ENCODE assay signal across 9 cellular contexts in the genomic region with DNA sequence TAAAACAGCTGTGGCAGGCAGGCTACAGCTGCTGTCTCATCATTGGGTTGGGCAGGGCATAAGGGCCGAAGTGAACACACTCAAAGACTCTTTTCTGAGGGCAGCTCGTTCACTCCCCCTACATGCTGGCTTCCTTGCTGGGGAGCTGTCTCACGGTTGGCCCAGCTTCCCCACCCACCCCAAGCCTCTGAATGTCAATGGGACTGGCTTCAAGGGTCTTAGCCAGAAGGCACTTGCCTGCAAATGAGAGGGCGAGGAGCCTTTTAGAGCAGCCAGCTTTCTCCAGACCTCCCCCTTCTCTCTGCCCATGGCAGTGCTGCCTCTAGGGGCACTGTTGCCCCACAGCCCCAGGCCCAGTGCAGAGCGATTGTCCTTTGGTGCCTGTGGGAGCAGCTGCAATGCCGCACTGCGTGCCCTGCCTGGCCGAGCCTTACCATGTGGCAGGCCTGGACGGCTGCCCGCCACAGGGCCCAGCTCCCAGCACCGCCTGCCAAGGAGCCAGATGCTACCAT.
DNase-seq lines count a peak whose midpoint lies in the region; ATAC-seq and TF ChIP-seq lines count a peak whose summit lies in the region.
"Had no signal": no experiment of that assay in that cellular context is flagged by ENCODE, and none has a peak within 500 bp of the region (broad histone marks: within the 10 kb centered on the region; RNA-seq: fewer than 3 reads in every experiment).

No MANE protein-coding gene starts in this region.

- H3K4me1 Mint-ChIP-seq in activated CD4-positive, alpha-beta T cell treated with anti-CD3 and anti-CD28 coated beads for 36 hours: no peaks in the 10 kb centered on the region
- H3K4me1 Mint-ChIP-seq in activated CD4-positive, alpha-beta T cell treated with anti-CD3 and anti-CD28 coated beads, Interleukin-2, amount 10 ng/mL, durations not matched to agents 7 days and 5 days: no peaks in the 10 kb centered on the region
- no peaks in the 10 kb centered on the region for H3K4me1 Mint-ChIP-seq in activated CD8-positive, alpha-beta T cell treated with anti-CD3 and anti-CD28 coated beads, Interleukin-2, amount 10 ng/mL, durations not matched to agents 7 days and 5 days (ENCODE audit: low read depth)

- H3K4me3 Mint-ChIP-seq in activated CD4-positive, alpha-beta T cell treated with anti-CD3 and anti-CD28 coated beads for 36 hours: no peak overlapping the region
- no peak overlapping the region for H3K4me3 Mint-ChIP-seq in activated CD4-positive, alpha-beta T cell treated with anti-CD3 and anti-CD28 coated beads, Interleukin-2, amount 10 ng/mL, durations not matched to agents 7 days and 5 days
- H3K4me3 Mint-ChIP-seq in activated CD8-positive, alpha-beta T cell treated with anti-CD3 and anti-CD28 coated beads, Interleukin-2, amount 10 ng/mL, durations not matched to agents 7 days and 5 days: no peak overlapping the region
- H3K4me3 Mint-ChIP-seq: activated naive CD8-positive, alpha-beta T cell had no signal

- H3K9me3 Mint-ChIP-seq in activated CD4-positive, alpha-beta T cell treated with anti-CD3 and anti-CD28 coated beads for 36 hours (ENCODE audit: low read depth): no peaks in the 10 kb centered on the region
- H3K9me3 Mint-ChIP-seq in activated CD4-positive, alpha-beta T cell treated with anti-CD3 and anti-CD28 coated beads, Interleukin-2, amount 10 ng/mL, durations not matched to agents 7 days and 5 days: no peaks in the 10 kb centered on the region
- H3K9me3 Mint-ChIP-seq in activated CD8-positive, alpha-beta T cell treated with anti-CD3 and anti-CD28 coated beads, Interleukin-2, amount 10 ng/mL, durations not matched to agents 7 days and 5 days (ENCODE audit: insufficient read depth): no peaks in the 10 kb centered on the region

- POLR2A ChIA-PET in activated CD4-positive, alpha-beta T cell treated with anti-CD3 and anti-CD28 coated beads for 36 hours (lab: Charles Lee): no interaction called here
- POLR2A ChIA-PET in activated CD4-positive, alpha-beta T cell treated with anti-CD3 and anti-CD28 coated beads, Interleukin-2, amount 10 ng/mL, durations not matched to agents 7 days and 5 days (lab: Charles Lee): no interaction called here
- POLR2A ChIA-PET in activated CD8-positive, alpha-beta T cell treated with anti-CD3 and anti-CD28 coated beads, Interleukin-2, amount 10 ng/mL, durations not matched to agents 7 days and 5 days (lab: Charles Lee): no interaction called here

- no peaks in the 10 kb centered on the region for H3K4me1 ChIP-seq in cardiac muscle cell (ENCODE audit: low read depth)
- no peaks in the 10 kb centered on the region for H3K4me1 ChIP-seq in prostate gland (replicated peaks)

- H3K27ac ChIP-seq in cardiac muscle cell: no peak overlapping the region
- H3K27ac ChIP-seq in prostate gland: no peak overlapping the region

- DNase-seq in activated CD4-positive, alpha-beta T cell treated with anti-CD3 and anti-CD28 coated beads for 36 hours: peak; percentile 42
- DNase-seq in activated CD4-positive, alpha-beta T cell treated with anti-CD3 and anti-CD28 coated beads, Interleukin-2, amount 10 ng/mL, durations not matched to agents 7 days and 5 days: no peak
- DNase-seq in LNCaP clone FGC (ENCODE audit: low read depth): no peak
- DNase-seq in activated CD8-positive, alpha-beta T cell treated with anti-CD3 and anti-CD28 coated beads, Interleukin-2, amount 10 ng/mL, durations not matched to agents 7 days and 5 days: no peak
- DNase-seq in cardiac muscle cell (ENCODE audit: low read depth in 1 of 2, low spot score in 1 of 2): peak; percentile 42 to 76
- DNase-seq in prostate gland (ENCODE audit: low spot score): peak; percentile 25

- no peaks in the 10 kb centered on the region for H3K36me3 ChIP-seq in cardiac muscle cell
- no peaks in the 10 kb centered on the region for H3K36me3 ChIP-seq in prostate gland

- ATAC-seq in activated CD4-positive, alpha-beta T cell treated with anti-CD3 and anti-CD28 coated beads for 36 hours: no peak
- ATAC-seq in activated CD8-positive, alpha-beta T cell treated with anti-CD3 and anti-CD28 coated beads, Interleukin-2, amount 10 ng/mL, durations not matched to agents 7 days and 5 days: peak; percentile 51
- ATAC-seq in HG02870 (IDR thresholded peaks at IDR 0.05; ENCODE audit: unreplicated experiment): no peak
- no peak for ATAC-seq in GM21529 (IDR thresholded peaks at IDR 0.05; ENCODE audit: unreplicated experiment)

- WGBS in prostate gland: 28% methylated on average over 11 of the region's 11 CpGs

- CTCF ChIA-PET in activated CD4-positive, alpha-beta T cell treated with anti-CD3 and anti-CD28 coated beads for 36 hours (lab: Charles Lee): interaction anchor here (0.6 to 2.2 kb wide), 6 partner anchors 9 to 1017 kb away, joined by 3 to 5 read pairs (median 4); no protein-coding TSS in a partner anchor
- CTCF ChIA-PET in activated CD4-positive, alpha-beta T cell treated with anti-CD3 and anti-CD28 coated beads, Interleukin-2, amount 10 ng/mL, durations not matched to agents 7 days and 5 days (lab: Charles Lee): interaction anchor here (1.1 to 1.7 kb wide), 3 partner anchors 9 to 584 kb away, joined by 3 to 4 read pairs (median 3); no protein-coding TSS in a partner anchor
- CTCF ChIA-PET in activated CD8-positive, alpha-beta T cell treated with anti-CD3 and anti-CD28 coated beads, Interleukin-2, amount 10 ng/mL, durations not matched to agents 7 days and 5 days (lab: Charles Lee): interaction anchor here (1.1 to 1.3 kb wide), 3 partner anchors 10 to 15 kb away, joined by 3 to 4 read pairs (median 3); no protein-coding TSS in a partner anchor

- H3K9me3 ChIP-seq in cardiac muscle cell (ENCODE audit: low read depth) (no peaks in the 10 kb centered on the region), prostate gland (no peaks in the 10 kb centered on the region)

- H3K36me3 Mint-ChIP-seq in activated CD4-positive, alpha-beta T cell treated with anti-CD3 and anti-CD28 coated beads for 36 hours (ENCODE audit: low read depth): no peaks in the 10 kb centered on the region
- no peaks in the 10 kb centered on the region for H3K36me3 Mint-ChIP-seq in activated CD4-positive, alpha-beta T cell treated with anti-CD3 and anti-CD28 coated beads, Interleukin-2, amount 10 ng/mL, durations not matched to agents 7 days and 5 days (ENCODE audit: low read depth)
- H3K36me3 Mint-ChIP-seq in activated CD8-positive, alpha-beta T cell treated with anti-CD3 and anti-CD28 coated beads, Interleukin-2, amount 10 ng/mL, durations not matched to agents 7 days and 5 days (ENCODE audit: low read depth): no peaks in the 10 kb centered on the region
- H3K36me3 Mint-ChIP-seq: activated naive CD8-positive, alpha-beta T cell had no signal

- no peak overlapping the region for H3K27ac Mint-ChIP-seq in activated CD4-positive, alpha-beta T cell treated with anti-CD3 and anti-CD28 coated beads for 36 hours
- no peak overlapping the region for H3K27ac Mint-ChIP-seq in activated CD4-positive, alpha-beta T cell treated with anti-CD3 and anti-CD28 coated beads, Interleukin-2, amount 10 ng/mL, durations not matched to agents 7 days and 5 days
- no peak overlapping the region for H3K27ac Mint-ChIP-seq in activated CD8-positive, alpha-beta T cell treated with anti-CD3 and anti-CD28 coated beads, Interleukin-2, amount 10 ng/mL, durations not matched to agents 7 days and 5 days
- H3K27ac Mint-ChIP-seq: activated naive CD8-positive, alpha-beta T cell had no signal

- peaks cover 13% of the 10 kb centered on the region for H3K27me3 Mint-ChIP-seq in activated CD4-positive, alpha-beta T cell treated with anti-CD3 and anti-CD28 coated beads for 36 hours
- peaks cover 5% of the 10 kb centered on the region for H3K27me3 Mint-ChIP-seq in activated CD4-positive, alpha-beta T cell treated with anti-CD3 and anti-CD28 coated beads, Interleukin-2, amount 10 ng/mL, durations not matched to agents 7 days and 5 days
- H3K27me3 Mint-ChIP-seq in activated CD8-positive, alpha-beta T cell treated with anti-CD3 and anti-CD28 coated beads, Interleukin-2, amount 10 ng/mL, durations not matched to agents 7 days and 5 days (ENCODE audit: low read depth): peaks cover 14% of the 10 kb centered on the region

- H3K27me3 ChIP-seq in cardiac muscle cell: no peaks in the 10 kb centered on the region
- H3K27me3 ChIP-seq in prostate gland (replicated peaks; ENCODE audit: insufficient read depth): no peaks in the 10 kb centered on the region

- H3K4me3 ChIP-seq in LNCaP clone FGC (ENCODE audit: low read depth, low read length) (no peak overlapping the region), cardiac muscle cell (no peak overlapping the region), prostate gland (no peak overlapping the region)

- intact Hi-C loops in activated CD4-positive, alpha-beta T cell treated with anti-CD3 and anti-CD28 coated beads for 36 hours (cut with DNase I, micrococcal nuclease): no loop called here
- intact Hi-C loops in prostate gland (cut with DNase I): no loop called here

- TF ChIP-seq POLR2A in prostate gland (IDR thresholded peaks at IDR 0.05): no peak

- peak; percentile 71 for TF ChIP-seq CTCF in LNCaP clone FGC (IDR thresholded peaks at IDR 0.05; ENCODE audit: control insufficient read depth, extremely low read depth, insufficient read depth)
- peak; percentile 66 for TF ChIP-seq CTCF in cardiac muscle cell (IDR thresholded peaks at IDR 0.05; ENCODE audit: low read depth, low read length)
- peak in 2 of 4 experiments; percentile 10 to 45 for TF ChIP-seq CTCF in prostate gland (IDR thresholded peaks at IDR 0.05)

Comparison
In these comparisons a context has a peak if more than half of its experiments do, and no peak if none do; other contexts are left out.
1. DNase-seq: peak in activated CD4-positive, alpha-beta T cell treated with anti-CD3 and anti-CD28 coated beads for 36 hours (single experiment), cardiac muscle cell (2 of 2) and prostate gland (single experiment); none in activated CD4-positive, alpha-beta T cell treated with anti-CD3 and anti-CD28 coated beads, Interleukin-2, amount 10 ng/mL, durations not matched to agents 7 days and 5 days (single experiment), LNCaP clone FGC (single experiment) and activated CD8-positive, alpha-beta T cell treated with anti-CD3 and anti-CD28 coated beads, Interleukin-2, amount 10 ng/mL, durations not matched to agents 7 days and 5 days (single experiment).